In the genomic region with DNA sequence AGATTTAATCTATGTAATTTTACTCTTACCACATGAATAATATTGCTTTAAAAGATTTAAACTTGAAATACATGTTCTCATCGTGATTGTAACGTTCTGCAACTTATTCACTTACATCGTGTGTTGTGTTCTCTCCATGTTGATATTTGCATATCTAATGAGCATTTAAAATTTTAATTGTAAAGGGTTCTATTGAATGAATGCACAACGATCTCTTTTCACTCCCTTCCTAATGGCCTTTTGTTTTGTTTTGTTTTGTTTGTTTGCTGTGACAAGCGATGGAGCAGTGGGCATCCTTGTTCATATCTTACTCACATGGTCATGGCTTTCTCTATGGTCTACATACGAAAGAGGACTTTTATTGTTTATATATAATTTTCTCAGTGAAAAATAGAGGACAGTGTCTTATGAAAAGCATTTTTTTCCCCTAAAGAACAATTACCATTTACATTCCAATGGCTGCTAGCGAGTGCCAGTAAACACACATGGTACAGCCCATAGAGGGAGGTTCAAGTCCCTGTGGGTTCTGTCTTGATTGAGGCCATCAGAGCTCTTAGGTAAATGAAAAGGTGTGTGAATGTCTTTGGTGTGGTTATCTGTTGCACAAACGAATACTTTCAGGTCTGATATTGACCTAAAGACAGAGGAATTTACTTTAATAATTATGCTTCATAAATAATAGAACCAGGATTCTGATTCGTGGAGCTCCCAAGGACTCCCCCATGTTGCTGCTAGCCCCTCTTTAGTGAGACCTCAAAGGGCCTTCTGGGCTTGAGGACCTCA, we compare ENCODE assay signal across 27 cellular contexts. TPM values are rescaled to one million over a fixed set of nuclear protein-coding genes. Genes with fewer than 3 reads are reported as not detected.
"Had no signal": no experiment of that assay in that cellular context is flagged by ENCODE, and none has a peak within 500 bp of the region (broad histone marks: within the 10 kb centered on the region; RNA-seq: fewer than 3 reads in every experiment).

No MANE protein-coding gene starts in this region.

- ATAC-seq: activated T-cell treated with anti-CD3 and anti-CD28 coated beads, Interleukin-2, amount 50 U/mL, for 72 hours; body of pancreas; effector memory CD8-positive, alpha-beta T cell; heart right ventricle; left lung; sciatic nerve had no signal

- H3K9me3 ChIP-seq: body of pancreas, esophagus muscularis mucosa, left lung, neutrophil, SK-N-SH, uterus had no signal

- H3K36me3 ChIP-seq: cardiac muscle cell, esophagus muscularis mucosa, heart right ventricle, left lung, neutrophil, tibial nerve, uterus had no signal

- H3K27me3 ChIP-seq: body of pancreas, cardiac muscle cell, esophagus muscularis mucosa, heart right ventricle, left lung, neutrophil, tibial nerve, uterus had no signal

- H3K4me1 ChIP-seq: parathyroid adenoma had no signal

- H3K27ac ChIP-seq: body of pancreas, cardiac muscle cell, esophagus muscularis mucosa, left lung, neutrophil, parathyroid adenoma, uterus had no signal

- H3K4me3 ChIP-seq: body of pancreas, cardiac muscle cell, esophagus muscularis mucosa, heart right ventricle, left lung, smooth muscle cell, tibial nerve, uterus had no signal

- DNase-seq: activated CD4-positive, alpha-beta memory T cell treated with anti-CD3 and anti-CD28 coated beads for 36 hours; activated CD4-positive, alpha-beta T cell treated with anti-CD3 and anti-CD28 coated beads for 48 hours; activated effector memory CD4-positive, alpha-beta T cell treated with Interleukin-2 at 50 U/mL for 16 hours; activated naive CD4-positive, alpha-beta T cell treated with anti-CD3 and anti-CD28 coated beads, Interleukin-2, amount 10 ng/mL, durations not matched to agents 7 days and 5 days; activated naive CD8-positive, alpha-beta T cell treated with anti-CD3 and anti-CD28 coated beads, Interleukin-2, amount 50 U/mL, for 24 hours; activated T-cell treated with anti-CD3 and anti-CD28 coated beads, Interleukin-2, amount 50 U/mL, for 72 hours; body of pancreas; dermis blood vessel endothelial cell; effector memory CD8-positive, alpha-beta T cell; heart right ventricle; left lung; SK-N-SH; stimulated activated CD4-positive, alpha-beta T cell treated with anti-CD3 and anti-CD28 coated beads, Interleukin-15, amount 100 ng/mL, for 24 hours; stimulated activated naive CD4-positive, alpha-beta T cell; uterus had no signal

RNA-seq across cellular contexts. Expression of gene BTBD16, which starts 32.4 kb away (rescaled TPM):
- total RNA-seq: activated CD4-positive, alpha-beta memory T cell treated with anti-CD3 and anti-CD28 coated beads for 36 hours; activated T-cell treated with anti-CD3 and anti-CD28 coated beads, Interleukin-2, amount 50 U/mL, for 72 hours; body of pancreas; dermis blood vessel endothelial cell; lung microvascular endothelial cell; mononuclear cell; myocyte; smooth muscle cell; subcutaneous adipose tissue; T-helper 2 cell treated with Interferon-gamma antibody and Interleukin-4, amounts not matched to agents 100 ng/mL and 5 ng/mL, for 36 hours had no signal
- polyA plus RNA-seq: SK-N-SH, smooth muscle cell had no signal
